Comparison of ENCODE assay signal across 9 cellular contexts in the genomic region with DNA sequence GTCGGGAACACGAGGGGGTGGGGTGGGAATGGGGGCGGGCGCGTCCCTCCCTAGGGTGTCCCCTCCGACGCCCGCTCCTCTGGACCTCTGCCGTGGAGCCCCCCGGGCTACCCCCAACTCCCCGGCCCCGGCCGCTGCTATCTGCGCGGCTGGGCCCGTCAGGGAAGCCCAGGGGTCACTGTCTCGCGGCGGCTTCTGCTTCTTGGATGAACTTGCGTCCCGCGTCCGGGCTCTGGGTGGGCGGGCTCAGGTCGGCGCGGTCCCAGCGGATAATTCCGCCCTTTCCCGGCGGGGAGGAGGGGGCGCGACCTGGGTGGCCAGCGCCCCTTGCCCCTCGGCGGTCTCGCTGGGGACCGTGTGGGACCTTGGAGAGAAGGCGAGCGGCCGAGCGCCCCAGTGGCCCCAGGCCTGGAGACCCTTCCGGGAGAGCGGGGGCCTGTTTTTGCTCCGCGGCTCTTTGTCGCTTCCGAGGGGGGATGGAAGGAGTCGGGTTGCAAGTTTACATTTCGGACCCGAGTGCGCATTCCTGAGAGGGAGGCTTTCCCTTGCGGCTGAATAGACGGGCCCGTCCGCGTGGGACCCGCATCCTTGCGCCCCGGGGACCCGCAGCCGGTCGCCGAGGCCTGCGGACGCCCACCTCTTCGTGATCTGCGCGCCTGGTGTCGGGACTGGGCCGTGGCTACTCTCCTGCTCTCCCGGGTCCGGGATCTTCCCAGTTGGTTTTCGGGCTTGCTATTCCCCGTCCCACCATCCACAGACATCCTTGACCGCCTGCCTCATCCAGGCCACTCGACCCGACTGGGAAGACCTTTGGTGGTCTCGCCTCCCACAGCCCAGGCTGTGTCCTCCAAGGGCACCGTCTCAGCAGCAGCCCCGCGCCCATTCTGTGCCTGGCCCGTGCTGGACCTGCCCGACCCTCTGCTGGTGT. TPM values are rescaled to one million over a fixed set of nuclear protein-coding genes. Genes with fewer than 3 reads are reported as not detected.
DNase-seq lines count a peak whose midpoint lies in the region; ATAC-seq, FAIRE-seq and TF ChIP-seq lines count a peak whose summit lies in the region.
"Had no signal": no experiment of that assay in that cellular context is flagged by ENCODE, and none has a peak within 500 bp of the region (broad histone marks: within the 10 kb centered on the region; RNA-seq: fewer than 3 reads in every experiment).

No MANE protein-coding gene starts in this region.

- peak overlapping the region; percentile 66 for H3K27ac ChIP-seq in HepG2 (ENCODE audit: extremely low read length, insufficient read depth, low read length)
- no peak overlapping the region for H3K27ac ChIP-seq in thymus (ENCODE audit: low read depth)

- in situ Hi-C loops in HepG2 (cut with HindIII; ENCODE audit: extremely low pct_ligation_motif_present, low pct_unique_long_range_greater_than_20kb) (no loop called here), G401 (cut with HindIII; ENCODE audit: low sequenced_read_pairs) (no loop called here)

- CTCF ChIA-PET in HepG2 (lab: Yijun Ruan, JAX; ENCODE audit: low intra/inter-chr PET ratio, low total read pairs): no interaction called here

- POLR2A ChIA-PET in HepG2 (lab: Yijun Ruan, JAX): no interaction called here

- peak overlapping the region; percentile 88 for H3K4me2 ChIP-seq in HepG2 (ENCODE audit: low read depth, low read length)

- no peaks in the 10 kb centered on the region for H3K36me3 ChIP-seq in HepG2 (replicated peaks in 1 of 2; ENCODE audit: control insufficient read depth in 1 of 2, insufficient read depth in 2 of 2, low read length in 2 of 2)
- H3K36me3 ChIP-seq in thymus (ENCODE audit: control insufficient read depth, insufficient read depth): no peaks in the 10 kb centered on the region

- ATAC-seq in HepG2 (peak; percentile 67), HG03469 (IDR thresholded peaks at IDR 0.05; ENCODE audit: unreplicated experiment) (no peak)

- no peak for TF ChIP-seq CTCF in choroid plexus epithelial cell (conservative IDR thresholded peaks at IDR 0.05; ENCODE audit: low read depth, low read length)
- TF ChIP-seq CTCF in HepG2 (CRISPR knock-in tag; IDR thresholded peaks at IDR 0.05): no peak

- H3K9me3 ChIP-seq in HepG2 (ENCODE audit: low read length) (no peaks in the 10 kb centered on the region), thymus (ENCODE audit: control insufficient read depth) (no peaks in the 10 kb centered on the region)

- WGBS in HepG2 (ENCODE audit: low lambda C conversion rate): 20% methylated on average over 4 of the region's 84 CpGs
- 47% methylated on average over 84 of the region's 84 CpGs for WGBS in thymus

- TF ChIP-seq RAD21 in HepG2 (CRISPR knock-in tag; IDR thresholded peaks at IDR 0.05): 0 out of 2 replicates have a peak, but pooled peaks have one; percentile 12

- TF ChIP-seq EP300 in HepG2 (IDR thresholded peaks at IDR 0.05; ENCODE audit: low read depth in 2 of 2, low read length in 2 of 2): no peak
- TF ChIP-seq EP300 in HepG2 (CRISPR knock-in tag; IDR thresholded peaks at IDR 0.05; ENCODE audit: borderline replicate concordance): no peak

- BruUV-seq in HepG2 (replicated peaks; lab: Mats Ljungman, UMichigan): TSS peak; percentile 41

- H3K9ac ChIP-seq in HepG2 (ENCODE audit: insufficient read depth, low read depth, low read length): peak overlapping the region; percentile 84

- no peak for FAIRE-seq in HepG2 (lab: Jason Lieb, UNC)
- FAIRE-seq: A204.1 had no signal

- intact Hi-C loops in HepG2 (cut with micrococcal nuclease; ENCODE audit: unreplicated experiment): no loop called here

- no peak overlapping the region for H2AFZ ChIP-seq in HepG2 (ENCODE audit: low read length)

- peaks cover 34% of the 10 kb centered on the region for H3K4me1 ChIP-seq in HepG2 (ENCODE audit: insufficient read depth, low read length)
- peaks cover 3% of the 10 kb centered on the region for H3K4me1 ChIP-seq in thymus (ENCODE audit: control insufficient read depth, insufficient read depth, low read length)

- no peaks in the 10 kb centered on the region; the same call in 1 of the 2 replicates for H4K20me1 ChIP-seq in HepG2 (ENCODE audit: insufficient read depth, low read length)

- H3K79me2 ChIP-seq in HepG2 (ENCODE audit: insufficient read depth, low read length): peaks cover 43% of the 10 kb centered on the region

- TF ChIP-seq POLR2A in HepG2 (IDR thresholded peaks at IDR 0.05; ENCODE audit: insufficient read depth in 1 of 2, low read depth in 2 of 2, low read length in 2 of 2): peak; percentile 48 to 53; a peak in 3 of 4 replicates

- peak; percentile 42 for DNase-seq in DMS 273 (lab: John Stamatoyannopoulos, UW; ENCODE audit: unreplicated experiment)
- DNase-seq in DMS 273 treated with DMSO at 0.1 percent for 48 hours (lab: John Stamatoyannopoulos, UW): no peak
- DNase-seq in choroid plexus epithelial cell (ENCODE audit: low read depth): peak; percentile 29
- peak; percentile 41 for DNase-seq in HepG2 (ENCODE audit: low spot score)
- no peak for DNase-seq in G401 (ENCODE audit: low spot score)
- no peak for DNase-seq in cortex of kidney (lab: John Stamatoyannopoulos, UW)

- H3K27me3 ChIP-seq in HepG2 (ENCODE audit: control insufficient read depth in 1 of 2, insufficient read depth in 2 of 2, low read length in 2 of 2) (no peaks in the 10 kb centered on the region), thymus (ENCODE audit: control insufficient read depth, insufficient read depth) (peaks cover 36% of the 10 kb centered on the region)

- peak overlapping the region; percentile 81 for H3K4me3 ChIP-seq in choroid plexus epithelial cell (ENCODE audit: low read depth, low read length)
- peak overlapping the region; percentile 71 to 88 (median 85) for H3K4me3 ChIP-seq in HepG2 (replicated peaks in 1 of 3; ENCODE audit: insufficient read depth in 1 of 3, low read depth in 2 of 3, low read length in 3 of 3)
- peak overlapping the region; percentile 57 for H3K4me3 ChIP-seq in thymus (ENCODE audit: low read length)

TF ChIP-seq in HepG2, 621 proteins besides CTCF, POLR2A, EP300 and RAD21 (continues in another document):
- TF ChIP-seq RORA (CRISPR knock-in tag; IDR thresholded peaks at IDR 0.05): no peak
- TF ChIP-seq SAP130 (CRISPR knock-in tag; IDR thresholded peaks at IDR 0.05; ENCODE audit: low read depth): 0 out of 2 replicates have a peak, but pooled peaks have one; percentile 11
- no peak for TF ChIP-seq LCORL (IDR thresholded peaks at IDR 0.05)
- peak; percentile 56; the same call in 1 of the 2 replicates for TF ChIP-seq LCORL (CRISPR knock-in tag; IDR thresholded peaks at IDR 0.05)
- TF ChIP-seq ZFY (CRISPR knock-in tag; IDR thresholded peaks at IDR 0.05): peak; percentile 61
- TF ChIP-seq ZNF263 (CRISPR knock-in tag; IDR thresholded peaks at IDR 0.05): no peak
- peak; percentile 23 for TF ChIP-seq MED8 (CRISPR knock-in tag; IDR thresholded peaks at IDR 0.05; ENCODE audit: insufficient replicate concordance)
- peak; percentile 68; the same call in 1 of the 2 replicates for TF ChIP-seq ZFP91 (CRISPR knock-in tag; IDR thresholded peaks at IDR 0.05; ENCODE audit: borderline replicate concordance)
- TF ChIP-seq MEIS1 (CRISPR knock-in tag; IDR thresholded peaks at IDR 0.05; ENCODE audit: borderline replicate concordance): no peak

RNA-seq across cellular contexts. Expression of gene DOCK1, which starts 0.8 kb away (rescaled TPM):
- total RNA-seq in HepG2 (2016; rRNA removed; fragmentation: Illumina TruSeq; extraction: Trizol): 25.5 and 29.1 TPM in 2 replicates
- 22.3 and 25.5 TPM in 2 replicates for total RNA-seq in HepG2 (2016; cell fraction: cytosol; rRNA removed; fragmentation: Illumina TruSeq; extraction: Trizol; ENCODE audit: low read depth)
- total RNA-seq in HepG2 (2016; cell fraction: insoluble cytoplasmic fraction; rRNA removed; fragmentation: Illumina TruSeq; extraction: Trizol): 23.0 and 25.1 TPM in 2 replicates
- 17.4 TPM in 2 replicates for total RNA-seq in HepG2 (2016; cell fraction: membrane; rRNA removed; fragmentation: Illumina TruSeq; extraction: Trizol)
- 46.0 and 55.5 TPM in 2 replicates for total RNA-seq in HepG2 (2016; cell fraction: nucleus; rRNA removed; fragmentation: Illumina TruSeq; extraction: Trizol)
- polyA plus RNA-seq in HepG2 (2011; rRNA removed): 8.1 and 8.3 TPM in 2 replicates
- 6.6 and 8.0 TPM in 2 replicates for polyA plus RNA-seq in HepG2 (2011; cell fraction: cytosol; rRNA removed)
- 10.1 and 12.3 TPM in 2 replicates for polyA plus RNA-seq in HepG2 (2011; cell fraction: nucleus; rRNA removed)
- 11.9 and 14.3 TPM in 2 replicates for polyA plus RNA-seq in HepG2 (2012)
- polyA plus RNA-seq in HepG2 (2016; cell fraction: cytosol; fragmentation: Illumina TruSeq; extraction: Trizol; ENCODE audit: low read depth): 0.50 and 0.71 TPM in 2 replicates
- polyA plus RNA-seq in HepG2 (2016; cell fraction: insoluble cytoplasmic fraction; fragmentation: Illumina TruSeq; extraction: Trizol; ENCODE audit: low read depth): 13.8 and 18.7 TPM in 2 replicates
- 2.1 and 3.7 TPM in 2 replicates for polyA plus RNA-seq in HepG2 (2016; cell fraction: membrane; fragmentation: Illumina TruSeq; extraction: Trizol; ENCODE audit: low read depth)
- polyA plus RNA-seq in HepG2 (2016; cell fraction: nucleus; fragmentation: Illumina TruSeq; extraction: Trizol; ENCODE audit: insufficient read depth, low read depth): 15.6 and 18.3 TPM in 2 replicates
- 18.0 and 25.9 TPM in 2 replicates for polyA minus RNA-seq in HepG2 (2011; rRNA and poly(A)+ RNA removed; ENCODE audit: low replicate concordance)
- 10.6 and 15.4 TPM in 2 replicates for polyA minus RNA-seq in HepG2 (2011; cell fraction: cytosol; rRNA and poly(A)+ RNA removed)
- polyA minus RNA-seq in HepG2 (2011; cell fraction: nucleus; rRNA and poly(A)+ RNA removed): 47.3 and 50.0 TPM in 2 replicates
- 10.2 TPM for polyA plus RNA-seq in thymus
- total RNA-seq in G401 (2014; rRNA removed; shearing (Covaris generic)): 28.7 and 36.6 TPM in 2 replicates

Comparison
In these comparisons a context has a peak if more than half of its experiments do, and no peak if none do; other contexts are left out.
1. DNase-seq: peak in DMS 273 (single experiment), choroid plexus epithelial cell (single experiment) and HepG2 (single experiment); none in DMS 273 treated with DMSO at 0.1 percent for 48 hours (single experiment), G401 (single experiment) and cortex of kidney (single experiment).
2. Peak in every context shown above with its lines, with median percentiles within 50 percentile points of each other: H3K4me3 ChIP-seq.